ENCODE assay signal across 8 cellular contexts in the genomic region with DNA sequence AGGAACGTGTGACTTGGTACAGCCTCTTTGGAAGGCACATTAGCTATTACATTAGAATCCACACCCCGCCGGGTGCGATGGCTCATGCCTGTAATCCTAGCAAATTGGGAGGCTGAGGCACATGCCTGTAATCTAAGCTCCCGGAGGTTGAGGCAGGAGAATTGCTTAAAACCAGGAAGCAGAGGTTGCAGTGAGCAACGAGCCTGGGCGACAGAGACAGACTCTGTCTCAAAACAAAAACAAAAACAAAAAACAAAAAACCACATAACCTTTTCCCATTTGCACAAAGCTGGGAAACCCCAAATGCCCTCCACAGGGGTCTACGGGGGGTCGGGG.
DNase-seq lines count a peak whose midpoint lies in the region; ATAC-seq, FAIRE-seq and TF ChIP-seq lines count a peak whose summit lies in the region.
"Not testable (repeated sequence)": the region's sequence is repeated elsewhere in the genome, so short reads cannot be mapped to it uniquely, and the experiment has no call there.

No MANE protein-coding gene starts in this region.

- H3K9me3 Mint-ChIP-seq in activated B cell treated with CpG ODN at 0.5 μM for 24 hours; activated naive CD4-positive, alpha-beta T cell treated with anti-CD3 and anti-CD28 coated beads for 36 hours; effector memory CD8-positive, alpha-beta T cell; nephron; stimulated activated naive CD8-positive, alpha-beta T cell treated with anti-CD3 and anti-CD28 coated beads, Interleukin-15, amount 100 ng/mL, for 72 hours: not testable (repeated sequence)

- peaks cover 61% of the 10 kb centered on the region for H3K4me1 Mint-ChIP-seq in activated B cell treated with CpG ODN at 0.5 μM for 24 hours
- peaks cover 43% of the 10 kb centered on the region for H3K4me1 Mint-ChIP-seq in activated naive CD4-positive, alpha-beta T cell treated with anti-CD3 and anti-CD28 coated beads for 36 hours (ENCODE audit: low read depth)
- peaks cover 49 to 50% of the 10 kb centered on the region in 2 donors for H3K4me1 Mint-ChIP-seq in effector memory CD8-positive, alpha-beta T cell (ENCODE audit: low read depth in 2 of 2)
- peaks cover 62% of the 10 kb centered on the region for H3K4me1 Mint-ChIP-seq in nephron
- peaks cover 62% of the 10 kb centered on the region for H3K4me1 Mint-ChIP-seq in stimulated activated naive CD8-positive, alpha-beta T cell treated with anti-CD3 and anti-CD28 coated beads, Interleukin-15, amount 100 ng/mL, for 72 hours

- not testable (repeated sequence) for H3K27me3 ChIP-seq in OCI-LY1 (ENCODE audit: insufficient read depth, low read length)

- POLR2A ChIA-PET in A549 (lab: Yijun Ruan, JAX), result not testable (repeated sequence)
- POLR2A ChIA-PET in activated B cell treated with CpG ODN at 0.5 μM for 24 hours (lab: Charles Lee), result interaction anchor here (0.8 to 4.2 kb wide), 2 partner anchors 10 to 15 kb away, joined by 3 to 28 read pairs; no protein-coding TSS in a partner anchor

- TF ChIP-seq RAD21 in A549 (conservative IDR thresholded peaks at IDR 0.05 in 1 of 2, IDR thresholded peaks at IDR 0.05 in 1 of 2), result not testable (repeated sequence)

- H3K27ac ChIP-seq in A549; OCI-LY1 (ENCODE audit: low read depth, low read length, poor library complexity, severe bottlenecking): not testable (repeated sequence)

- H4K20me1 ChIP-seq in OCI-LY1 (ENCODE audit: insufficient read depth, low read length), result not testable (repeated sequence)

- ATAC-seq in A549; activated B cell treated with CpG ODN at 0.5 μM for 24 hours (ENCODE audit: low read depth); effector memory CD8-positive, alpha-beta T cell (replicated peaks); stimulated activated naive CD8-positive, alpha-beta T cell treated with anti-CD3 and anti-CD28 coated beads, Interleukin-15, amount 100 ng/mL, for 72 hours: not testable (repeated sequence)

- TF ChIP-seq CTCF in A549 (IDR thresholded peaks at IDR 0.05); GM12865 (IDR thresholded peaks at IDR 0.05; ENCODE audit: insufficient read depth, low read depth, low read length, missing control alignments); OCI-LY1 (IDR thresholded peaks at IDR 0.05; ENCODE audit: low read length); activated B cell treated with CpG ODN at 0.5 μM for 24 hours (IDR thresholded peaks at IDR 0.05); nephron (IDR thresholded peaks at IDR 0.05; ENCODE audit: unreplicated experiment in 3 of 3): not testable (repeated sequence)

- H3K27me3 Mint-ChIP-seq in activated B cell treated with CpG ODN at 0.5 μM for 24 hours; activated naive CD4-positive, alpha-beta T cell treated with anti-CD3 and anti-CD28 coated beads for 36 hours (ENCODE audit: low read depth); effector memory CD8-positive, alpha-beta T cell; nephron (ENCODE audit: low read depth); stimulated activated naive CD8-positive, alpha-beta T cell treated with anti-CD3 and anti-CD28 coated beads, Interleukin-15, amount 100 ng/mL, for 72 hours: not testable (repeated sequence)

- peaks cover 35% of the 10 kb centered on the region for H3K36me3 ChIP-seq in OCI-LY1 (ENCODE audit: insufficient read depth, low read length)

- H3K9ac ChIP-seq in OCI-LY1 (ENCODE audit: low read length), result not testable (repeated sequence)

- not testable (repeated sequence) for FAIRE-seq in A549 (lab: Jason Lieb, UNC)

- H3K9me3 ChIP-seq in A549; OCI-LY1 (ENCODE audit: low read length): not testable (repeated sequence)

- H3K9me2 ChIP-seq in OCI-LY1 (ENCODE audit: low read depth, low read length), result not testable (repeated sequence)

- H3K4me3 Mint-ChIP-seq in activated B cell treated with CpG ODN at 0.5 μM for 24 hours, result peak overlapping the region; percentile 48
- not testable (repeated sequence) for H3K4me3 Mint-ChIP-seq in activated naive CD4-positive, alpha-beta T cell treated with anti-CD3 and anti-CD28 coated beads for 36 hours
- peak overlapping the region; percentile 10 to 38 for H3K4me3 Mint-ChIP-seq in effector memory CD8-positive, alpha-beta T cell
- H3K4me3 Mint-ChIP-seq in nephron, result peak overlapping the region; percentile 31 to 69 (median 66)
- peak overlapping the region; percentile 59 to 61 for H3K4me3 Mint-ChIP-seq in stimulated activated naive CD8-positive, alpha-beta T cell treated with anti-CD3 and anti-CD28 coated beads, Interleukin-15, amount 100 ng/mL, for 72 hours

- H3K27ac Mint-ChIP-seq in activated B cell treated with CpG ODN at 0.5 μM for 24 hours, result peak overlapping the region; percentile 76
- peak overlapping the region; percentile 72 for H3K27ac Mint-ChIP-seq in activated naive CD4-positive, alpha-beta T cell treated with anti-CD3 and anti-CD28 coated beads for 36 hours
- H3K27ac Mint-ChIP-seq in effector memory CD8-positive, alpha-beta T cell; nephron; stimulated activated naive CD8-positive, alpha-beta T cell treated with anti-CD3 and anti-CD28 coated beads, Interleukin-15, amount 100 ng/mL, for 72 hours: not testable (repeated sequence)

- intact Hi-C loops in activated B cell treated with CpG ODN at 0.5 μM for 24 hours (cut with micrococcal nuclease), result not testable (repeated sequence)
- intact Hi-C loops in activated naive CD4-positive, alpha-beta T cell treated with anti-CD3 and anti-CD28 coated beads for 36 hours (cut with micrococcal nuclease), result loop anchor here (5.0 kb wide), 1 partner anchor 676 kb away; no protein-coding TSS in a partner anchor

- not testable (repeated sequence) for H2AFZ ChIP-seq in OCI-LY1 (ENCODE audit: low read length)

- TF ChIP-seq POLR2A in A549 (IDR thresholded peaks at IDR 0.05; ENCODE audit: low read length), result not testable (repeated sequence)

- peaks cover 46% of the 10 kb centered on the region for H3K36me3 Mint-ChIP-seq in activated B cell treated with CpG ODN at 0.5 μM for 24 hours (ENCODE audit: low read depth)
- peaks cover 40% of the 10 kb centered on the region for H3K36me3 Mint-ChIP-seq in activated naive CD4-positive, alpha-beta T cell treated with anti-CD3 and anti-CD28 coated beads for 36 hours (ENCODE audit: low read depth)
- H3K36me3 Mint-ChIP-seq in effector memory CD8-positive, alpha-beta T cell (ENCODE audit: insufficient read depth), result peaks cover 57% of the 10 kb centered on the region
- not testable (repeated sequence) for H3K36me3 Mint-ChIP-seq in nephron (ENCODE audit: low read depth)

- WGBS in A549 (ENCODE audit: missing lambda C conversion rate), result 58% methylated on average over 7 of the region's 9 CpGs

- not testable (repeated sequence) for H3F3A ChIP-seq in OCI-LY1 (ENCODE audit: insufficient read depth, low read length)

- H3K4me1 ChIP-seq in A549, result peaks cover 56% of the 10 kb centered on the region
- peaks cover 57% of the 10 kb centered on the region for H3K4me1 ChIP-seq in OCI-LY1 (ENCODE audit: insufficient read depth, low read length, severe bottlenecking)

- H3K79me2 ChIP-seq in OCI-LY1 (ENCODE audit: insufficient read depth, low read length), result peaks cover 55% of the 10 kb centered on the region

- not testable (repeated sequence) for DNase-seq in A549 (ENCODE audit: low read depth in 1 of 2, low spot score in 1 of 2); GM12865 (ENCODE audit: low read depth); activated B cell treated with CpG ODN at 0.5 μM for 24 hours; activated naive CD4-positive, alpha-beta T cell treated with anti-CD3 and anti-CD28 coated beads for 36 hours; effector memory CD8-positive, alpha-beta T cell; stimulated activated naive CD8-positive, alpha-beta T cell treated with anti-CD3 and anti-CD28 coated beads, Interleukin-15, amount 100 ng/mL, for 72 hours

- not testable (repeated sequence) for H3K4me3 ChIP-seq in A549
- H3K4me3 ChIP-seq in GM12865 (ENCODE audit: low read depth, low read length) (peak overlapping the region; percentile 23), OCI-LY1 (ENCODE audit: low read depth, low read length, poor library complexity, severe bottlenecking) (peak overlapping the region; percentile 43)

- TF ChIP-seq EP300 in A549 (IDR thresholded peaks at IDR 0.05), result not testable (repeated sequence)

- H3K4me2 ChIP-seq in A549, result peak overlapping the region; percentile 58; the same call in 2 of the 3 replicates
- H3K4me2 ChIP-seq in OCI-LY1 (ENCODE audit: low read length), result not testable (repeated sequence)

- CTCF ChIA-PET in A549 (lab: Yijun Ruan, JAX); activated B cell treated with CpG ODN at 0.5 μM for 24 hours (lab: Charles Lee); activated naive CD4-positive, alpha-beta T cell treated with anti-CD3 and anti-CD28 coated beads for 36 hours (lab: Charles Lee): not testable (repeated sequence)
